In the genomic region with DNA sequence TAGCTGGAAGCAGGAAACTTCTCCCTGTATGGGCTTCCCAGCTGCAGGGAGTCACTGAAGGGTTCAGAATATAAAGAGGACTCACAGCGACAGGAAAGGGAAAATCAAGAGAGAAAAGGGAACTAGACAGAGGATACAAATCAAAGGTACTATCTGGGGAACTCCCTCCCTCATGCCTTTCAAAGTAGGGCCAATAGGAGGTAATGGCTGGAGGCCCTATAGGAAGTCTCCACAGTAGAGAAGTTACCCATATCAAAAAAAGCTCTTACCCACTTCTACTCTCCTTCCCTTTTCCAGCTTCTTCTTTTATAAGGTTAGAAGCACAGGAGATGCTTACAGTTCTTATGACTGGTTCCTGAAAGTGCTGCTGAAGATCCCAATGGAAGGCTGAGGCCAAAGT, we compare ENCODE assay signal across 17 cellular contexts. TPM values are rescaled to one million over a fixed set of nuclear protein-coding genes. Genes with fewer than 3 reads are reported as not detected.
A peak's percentile ranks its signal among the peaks of the same experiment; 100 is the strongest.
DNase-seq lines count a peak whose midpoint lies in the region; ATAC-seq and TF ChIP-seq lines count a peak whose summit lies in the region.
"Had no signal": no experiment of that assay in that cellular context is flagged by ENCODE, and none has a peak within 500 bp of the region (broad histone marks: within the 10 kb centered on the region; RNA-seq: fewer than 3 reads in every experiment).

No MANE protein-coding gene starts in this region.

- no peaks in the 10 kb centered on the region for H3K27me3 ChIP-seq in thoracic aorta (replicated peaks; ENCODE audit: insufficient read depth)

- intact Hi-C loops in left cardiac atrium (cut with DNase I) (no loop called here), Right ventricle myocardium inferior (cut with DNase I) (loop anchor here (2.0 kb wide), 1 partner anchor 20 kb away; no protein-coding TSS in a partner anchor), left colon (cut with DNase I, micrococcal nuclease) (no loop called here)

- no peaks in the 10 kb centered on the region for H3K36me3 ChIP-seq in thoracic aorta
- H3K36me3 ChIP-seq: HAP-1, neutrophil had no signal

- DNase-seq in left cardiac atrium (no peak), Right ventricle myocardium inferior (ENCODE audit: missing footprints) (no peak), SKM-1 treated with dmso at 0.1 percent for 144 hours (lab: John Stamatoyannopoulos, UW; ENCODE audit: unreplicated experiment) (peak; percentile 91), left colon (no peak), thoracic aorta (ENCODE audit: low spot score) (no peak), H4 (ENCODE audit: low spot score) (no peak)
- DNase-seq in stimulated activated CD4-positive, alpha-beta T cell treated with anti-CD3 and anti-CD28 coated beads, Interleukin-4, amount 100 ng/mL, for 4 hours: no peak
- no peak for DNase-seq in stimulated activated CD8-positive, alpha-beta memory T cell treated with anti-CD3 and anti-CD28 coated beads, Interleukin-4, amount 100 ng/mL, for 48 hours
- DNase-seq: activated CD4-positive, alpha-beta T cell treated with anti-CD3 and anti-CD28 coated beads for 4 hours; activated T-cell treated with anti-CD3 and anti-CD28 coated beads, Interleukin-2, amount 50 U/mL, for 4 hours; COR-L47; erythroblast; NCI-H2081 had no signal

- ATAC-seq in left cardiac atrium: peak; percentile 20 to 41
- no peak for ATAC-seq in Right ventricle myocardium inferior
- ATAC-seq in left colon: peak; percentile 52
- ATAC-seq in thoracic aorta (ENCODE audit: insufficient number of reproducible peaks, low FRiP score, low read depth): no peak
- ATAC-seq: activated T-cell treated with anti-CD3 and anti-CD28 coated beads, Interleukin-2, amount 50 U/mL, for 4 hours had no signal

- H3K9me3 ChIP-seq in thoracic aorta: no peaks in the 10 kb centered on the region
- H3K9me3 ChIP-seq: HAP-1, neutrophil had no signal

- H3K4me3 ChIP-seq in thoracic aorta: peak overlapping the region; percentile 47
- H3K4me3 ChIP-seq: HAP-1, SK-N-MC, skin epidermis had no signal

- TF ChIP-seq CTCF in thoracic aorta (IDR thresholded peaks at IDR 0.05): no peak

- no peak overlapping the region for H3K27ac ChIP-seq in thoracic aorta
- H3K27ac ChIP-seq: neutrophil, SK-N-MC had no signal

- no peaks in the 10 kb centered on the region for H3K4me1 ChIP-seq in thoracic aorta (ENCODE audit: control insufficient read depth in 1 of 2, low read depth in 2 of 2)
- H3K4me1 ChIP-seq: HAP-1 had no signal

RNA-seq across cellular contexts. Expression of a gene that starts 43.5 kb away (rescaled TPM):
- 1 to 10 TPM; 5.4 to 9.4 TPM for total RNA-seq in left cardiac atrium
- total RNA-seq in Right ventricle myocardium inferior: 3.3 TPM
- total RNA-seq in left colon: 10 to 100 TPM; 36.2 to 48.3 TPM
- 10 to 100 TPM; 26.9 to 27.5 TPM for total RNA-seq in thoracic aorta
- total RNA-seq in H4 (2014; rRNA removed; shearing (Covaris generic)): 3.6 TPM in 2 replicates

Comparison
In these comparisons a context has a peak if more than half of its experiments do, and no peak if none do; other contexts are left out.
1. ATAC-seq: peak in left cardiac atrium (2 of 2) and left colon (single experiment); none in Right ventricle myocardium inferior (single experiment) and thoracic aorta (single experiment).